Comparison of ENCODE assay signal across 1 cellular context in genomic region chr19:35517342-35517741, GRCh38.
TF ChIP-seq lines count a peak whose summit lies in the region.

No MANE protein-coding gene starts in this region.

TF ChIP-seq in IMR-90, 13 proteins besides CTCF, POLR2A, EP300 and RAD21:
- TF ChIP-seq USF2 (IDR thresholded peaks at IDR 0.05; ENCODE audit: low read depth, low read length) (no peak), CHD1 (IDR thresholded peaks at IDR 0.05; ENCODE audit: low read depth, low read length) (no peak), FOS (IDR thresholded peaks at IDR 0.05; ENCODE audit: low read depth, low read length) (no peak), MAZ (IDR thresholded peaks at IDR 0.05; ENCODE audit: borderline replicate concordance, low read depth, low read length) (no peak), MXI1 (IDR thresholded peaks at IDR 0.05; ENCODE audit: borderline replicate concordance, low read depth, low read length) (no peak), ELK1 (IDR thresholded peaks at IDR 0.05; ENCODE audit: borderline replicate concordance, low read depth, low read length) (no peak), RFX5 (IDR thresholded peaks at IDR 0.05; ENCODE audit: low read depth, low read length) (no peak), CEBPB (IDR thresholded peaks at IDR 0.05; ENCODE audit: low read depth, low read length) (no peak), SMC3 (IDR thresholded peaks at IDR 0.05; ENCODE audit: low read depth, low read length) (no peak), RCOR1 (IDR thresholded peaks at IDR 0.05; ENCODE audit: insufficient replicate concordance, low read length) (no peak), MAFK (IDR thresholded peaks at IDR 0.05; ENCODE audit: low read depth, low read length) (no peak), NFE2L2 (IDR thresholded peaks at IDR 0.05; ENCODE audit: low read depth, low read length) (no peak), BHLHE40 (IDR thresholded peaks at IDR 0.05; ENCODE audit: low read depth, low read length) (no peak)
